Comparison of ENCODE assay signal across 12 cellular contexts in the genomic region with DNA sequence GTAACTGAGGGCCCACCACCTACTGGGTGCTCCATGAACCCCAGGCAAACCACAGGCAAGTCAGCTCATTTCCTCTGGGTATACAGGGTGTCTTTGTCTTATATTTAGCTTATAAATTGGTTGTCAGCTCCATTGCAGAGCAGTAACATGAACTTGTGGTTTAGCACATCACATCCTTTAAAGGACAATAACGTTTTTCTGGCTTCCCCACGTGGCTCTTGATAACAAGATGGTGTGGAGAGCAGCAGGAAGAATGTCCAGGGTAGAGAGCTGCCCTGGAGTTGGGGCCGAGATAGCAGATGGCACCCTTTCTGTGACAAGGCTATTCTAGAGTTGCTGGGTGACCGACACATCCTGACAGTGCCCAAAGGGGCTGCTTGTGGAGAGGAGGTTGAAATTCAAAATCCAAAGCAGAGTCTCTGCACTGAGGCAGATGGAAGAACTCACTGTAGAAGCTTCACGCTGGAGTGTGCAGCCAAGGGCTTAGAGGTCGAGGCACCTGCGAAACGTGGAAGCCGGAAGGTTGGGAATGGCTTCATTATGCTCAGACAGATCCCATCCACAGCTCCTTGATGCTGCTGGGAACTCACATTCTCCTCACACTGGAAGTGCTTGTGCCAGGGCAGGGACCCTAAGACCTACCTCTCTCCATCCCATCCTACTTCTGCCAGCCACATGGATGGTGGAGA.
DNase-seq lines count a peak whose midpoint lies in the region; ATAC-seq and TF ChIP-seq lines count a peak whose summit lies in the region.
"Had no signal": no experiment of that assay in that cellular context is flagged by ENCODE, and none has a peak within 500 bp of the region (broad histone marks: within the 10 kb centered on the region; RNA-seq: fewer than 3 reads in every experiment).

No MANE protein-coding gene starts in this region.

- peak; percentile 58 for ATAC-seq in activated naive CD8-positive, alpha-beta T cell treated with anti-CD3 and anti-CD28 coated beads, Interleukin-2, amount 10 ng/mL, durations not matched to agents 7 days and 5 days (ENCODE audit: low read depth)
- no peak for ATAC-seq in activated naive CD8-positive, alpha-beta T cell treated with anti-CD3 and anti-CD28 coated beads, Interleukin-2, amount 50 U/mL, for 24 hours
- peak; percentile 47 for ATAC-seq in stimulated activated effector memory CD8-positive, alpha-beta T cell treated with anti-CD3 and anti-CD28 coated beads, Interleukin-12 subunit alpha, Interleukin-12 subunit beta, amount 100 ng/mL, for 72 hours

- no peaks in the 10 kb centered on the region for H3K9me3 ChIP-seq in spleen

- H3K4me3 Mint-ChIP-seq in activated naive CD8-positive, alpha-beta T cell treated with anti-CD3 and anti-CD28 coated beads, Interleukin-2, amount 10 ng/mL, durations not matched to agents 7 days and 5 days, result peak overlapping the region; percentile 4
- no peak overlapping the region for H3K4me3 Mint-ChIP-seq in activated naive CD8-positive, alpha-beta T cell treated with anti-CD3 and anti-CD28 coated beads, Interleukin-2, amount 50 U/mL, for 24 hours
- H3K4me3 Mint-ChIP-seq in stimulated activated effector memory CD8-positive, alpha-beta T cell treated with anti-CD3 and anti-CD28 coated beads, Interleukin-12 subunit alpha, Interleukin-12 subunit beta, amount 100 ng/mL, for 72 hours, result no peak overlapping the region

- peaks cover 33% of the 10 kb centered on the region for H3K27me3 Mint-ChIP-seq in activated naive CD8-positive, alpha-beta T cell treated with anti-CD3 and anti-CD28 coated beads, Interleukin-2, amount 10 ng/mL, durations not matched to agents 7 days and 5 days
- peaks cover 2% of the 10 kb centered on the region for H3K27me3 Mint-ChIP-seq in activated naive CD8-positive, alpha-beta T cell treated with anti-CD3 and anti-CD28 coated beads, Interleukin-2, amount 50 U/mL, for 24 hours
- H3K27me3 Mint-ChIP-seq: progenitor cell of endocrine pancreas had no signal

- POLR2A ChIA-PET in activated naive CD8-positive, alpha-beta T cell treated with anti-CD3 and anti-CD28 coated beads, Interleukin-2, amount 10 ng/mL, durations not matched to agents 7 days and 5 days (lab: Charles Lee), result no interaction called here

- peaks cover 0 to 34% (median 6%) of the 10 kb centered on the region in 6 donors for H3K4me1 ChIP-seq in spleen

- TF ChIP-seq POLR2A in NB4 (IDR thresholded peaks at IDR 0.05; ENCODE audit: extremely low read depth, insufficient read length), result no peak
- TF ChIP-seq POLR2A in spleen (IDR thresholded peaks at IDR 0.05), result no peak

- H3K4me1 Mint-ChIP-seq in activated naive CD8-positive, alpha-beta T cell treated with anti-CD3 and anti-CD28 coated beads, Interleukin-2, amount 10 ng/mL, durations not matched to agents 7 days and 5 days, result peaks cover 18% of the 10 kb centered on the region
- H3K4me1 Mint-ChIP-seq in activated naive CD8-positive, alpha-beta T cell treated with anti-CD3 and anti-CD28 coated beads, Interleukin-2, amount 50 U/mL, for 24 hours, result peaks cover 5% of the 10 kb centered on the region
- H3K4me1 Mint-ChIP-seq in stimulated activated effector memory CD8-positive, alpha-beta T cell treated with anti-CD3 and anti-CD28 coated beads, Interleukin-12 subunit alpha, Interleukin-12 subunit beta, amount 100 ng/mL, for 72 hours, result peaks cover 21% of the 10 kb centered on the region

- H3K27me3 ChIP-seq in spleen (replicated peaks in 1 of 7), result no peaks in the 10 kb centered on the region

- no peak overlapping the region for H3K27ac ChIP-seq in spleen

- no peak overlapping the region for H3K4me3 ChIP-seq in NB4 (ENCODE audit: low read depth, low read length)
- no peak overlapping the region for H3K4me3 ChIP-seq in spleen

- no peak for DNase-seq in activated naive CD8-positive, alpha-beta T cell treated with anti-CD3 and anti-CD28 coated beads, Interleukin-2, amount 10 ng/mL, durations not matched to agents 7 days and 5 days
- DNase-seq in activated naive CD8-positive, alpha-beta T cell treated with anti-CD3 and anti-CD28 coated beads, Interleukin-2, amount 50 U/mL, for 24 hours, result no peak
- peak; percentile 80 for DNase-seq in NB4 (ENCODE audit: low read depth)
- DNase-seq in central memory CD4-positive, alpha-beta T cell, result peak; percentile 15
- DNase-seq in stimulated activated effector memory CD8-positive, alpha-beta T cell treated with anti-CD3 and anti-CD28 coated beads, Interleukin-12 subunit alpha, Interleukin-12 subunit beta, amount 100 ng/mL, for 72 hours (ENCODE audit: low spot score in 2 of 2), result no peak
- no peak for DNase-seq in NCI-H2196 (lab: John Stamatoyannopoulos, UW; ENCODE audit: unreplicated experiment)
- no peak for DNase-seq in occipital lobe (lab: John Stamatoyannopoulos, UW)
- no peak for DNase-seq in spleen
- DNase-seq: activated naive CD4-positive, alpha-beta T cell treated with anti-CD3 and anti-CD28 coated beads, Interleukin-2, amount 50 U/mL, for 16 hours; DMS53; NCI-H1436 had no signal

- H3K36me3 ChIP-seq in spleen, result no peaks in the 10 kb centered on the region

- TF ChIP-seq CTCF in NB4 (IDR thresholded peaks at IDR 0.05; ENCODE audit: low read depth, low read length), result no peak
- no peak for TF ChIP-seq CTCF in spleen (IDR thresholded peaks at IDR 0.05 in 8 of 11, conservative IDR thresholded peaks at IDR 0.05 in 3 of 11)

- no peaks in the 10 kb centered on the region for H3K36me3 Mint-ChIP-seq in activated naive CD8-positive, alpha-beta T cell treated with anti-CD3 and anti-CD28 coated beads, Interleukin-2, amount 10 ng/mL, durations not matched to agents 7 days and 5 days
- H3K36me3 Mint-ChIP-seq in activated naive CD8-positive, alpha-beta T cell treated with anti-CD3 and anti-CD28 coated beads, Interleukin-2, amount 50 U/mL, for 24 hours (ENCODE audit: low read depth), result no peaks in the 10 kb centered on the region
- H3K36me3 Mint-ChIP-seq in stimulated activated effector memory CD8-positive, alpha-beta T cell treated with anti-CD3 and anti-CD28 coated beads, Interleukin-12 subunit alpha, Interleukin-12 subunit beta, amount 100 ng/mL, for 72 hours, result no peaks in the 10 kb centered on the region

- intact Hi-C loops in spleen (cut with DNase I; ENCODE audit: low total_unique reads), result no loop called here

- H3K9me3 Mint-ChIP-seq in activated naive CD8-positive, alpha-beta T cell treated with anti-CD3 and anti-CD28 coated beads, Interleukin-2, amount 10 ng/mL, durations not matched to agents 7 days and 5 days, result peaks cover 2% of the 10 kb centered on the region
- H3K9me3 Mint-ChIP-seq in activated naive CD8-positive, alpha-beta T cell treated with anti-CD3 and anti-CD28 coated beads, Interleukin-2, amount 50 U/mL, for 24 hours, result no peaks in the 10 kb centered on the region
- no peaks in the 10 kb centered on the region for H3K9me3 Mint-ChIP-seq in stimulated activated effector memory CD8-positive, alpha-beta T cell treated with anti-CD3 and anti-CD28 coated beads, Interleukin-12 subunit alpha, Interleukin-12 subunit beta, amount 100 ng/mL, for 72 hours

- 28 to 66% (median 61%) methylated on average over 4 to 9 of the region's 9 CpGs for WGBS in spleen, 5 donors

- H3K27ac Mint-ChIP-seq in activated naive CD8-positive, alpha-beta T cell treated with anti-CD3 and anti-CD28 coated beads, Interleukin-2, amount 10 ng/mL, durations not matched to agents 7 days and 5 days, result no peak overlapping the region
- H3K27ac Mint-ChIP-seq in activated naive CD8-positive, alpha-beta T cell treated with anti-CD3 and anti-CD28 coated beads, Interleukin-2, amount 50 U/mL, for 24 hours, result no peak overlapping the region
- no peak overlapping the region for H3K27ac Mint-ChIP-seq in stimulated activated effector memory CD8-positive, alpha-beta T cell treated with anti-CD3 and anti-CD28 coated beads, Interleukin-12 subunit alpha, Interleukin-12 subunit beta, amount 100 ng/mL, for 72 hours

Comparison
In these comparisons a context has a peak if more than half of its experiments do, and no peak if none do; other contexts are left out.
1. DNase-seq: peak in NB4 (single experiment) and central memory CD4-positive, alpha-beta T cell (single experiment); none in activated naive CD8-positive, alpha-beta T cell treated with anti-CD3 and anti-CD28 coated beads, Interleukin-2, amount 10 ng/mL, durations not matched to agents 7 days and 5 days (single experiment), activated naive CD8-positive, alpha-beta T cell treated with anti-CD3 and anti-CD28 coated beads, Interleukin-2, amount 50 U/mL, for 24 hours (single experiment), stimulated activated effector memory CD8-positive, alpha-beta T cell treated with anti-CD3 and anti-CD28 coated beads, Interleukin-12 subunit alpha, Interleukin-12 subunit beta, amount 100 ng/mL, for 72 hours (0 of 2), NCI-H2196 (single experiment), occipital lobe (single experiment) and spleen (single experiment).